9 cellular contexts compared by ENCODE assay signal in genomic region chr22:26391623-26392022, GRCh38.
"Had no signal": no experiment of that assay in that cellular context is flagged by ENCODE, and none has a peak within 500 bp of the region (broad histone marks: within the 10 kb centered on the region; RNA-seq: fewer than 3 reads in every experiment).

No MANE protein-coding gene starts in this region.

- H3K36me3 ChIP-seq: HAP-1 had no signal

- H3K9me3 ChIP-seq: HAP-1 had no signal

- H3K9me3 Mint-ChIP-seq: HFFc6 had no signal

- FAIRE-seq: H54, HTR-8/SVneo, K562 had no signal

- H3K4me1 ChIP-seq: HAP-1 had no signal

- H3K4me3 Mint-ChIP-seq: HFFc6 had no signal

- H3K4me3 ChIP-seq: HAP-1, K562 had no signal

- H3K27ac Mint-ChIP-seq: HFFc6 had no signal

- DNase-seq: GOT3, HFFc6, IMR-90, KG1 had no signal

- ATAC-seq: HCT116, K562 had no signal
